10 cellular contexts compared by ENCODE assay signal in genomic region chr5:56233230-56233629, GRCh38. TPM values are rescaled to one million over a fixed set of nuclear protein-coding genes. Genes with fewer than 3 reads are reported as not detected.
A peak's percentile ranks its signal among the peaks of the same experiment; 100 is the strongest.
DNase-seq lines count a peak whose midpoint lies in the region; ATAC-seq and TF ChIP-seq lines count a peak whose summit lies in the region.
"Had no signal": no experiment of that assay in that cellular context is flagged by ENCODE, and none has a peak within 500 bp of the region (broad histone marks: within the 10 kb centered on the region; RNA-seq: fewer than 3 reads in every experiment).

ANKRD55 (minus strand) TSS chr5:56233330; CDS start chr5:56232913, 417 bp downstream.

- no peaks in the 10 kb centered on the region for H3K9me3 ChIP-seq in trophoblast cell (ENCODE audit: insufficient read depth, low read depth, low read length)

- no peaks in the 10 kb centered on the region for H3K4me1 ChIP-seq in trophoblast cell (ENCODE audit: control insufficient read depth in 1 of 2, insufficient read depth in 2 of 2, low read length in 2 of 2)
- H3K4me1 ChIP-seq: BLaER1 had no signal

- no peak within 1 kb of the TSS for H3K9ac ChIP-seq in trophoblast cell (ENCODE audit: low read length)
- H3K9ac ChIP-seq: BLaER1 had no signal

- H2AFZ ChIP-seq in trophoblast cell (ENCODE audit: insufficient read depth, low read length, poor library complexity): no peak within 1 kb of the TSS

- H3K18ac ChIP-seq in trophoblast cell (ENCODE audit: low read length): no peak within 1 kb of the TSS

- no peak within 1 kb of the TSS for H4K91ac ChIP-seq in trophoblast cell (ENCODE audit: low read depth, low read length)

- no CpG with 5 or more reads among the region's 8 CpGs for WGBS in trophoblast cell (ENCODE audit: extremely low coverage, insufficient coverage, insufficient read length)

- H3K79me1 ChIP-seq in trophoblast cell (ENCODE audit: low read length): no peaks in the 10 kb centered on the region

- H3K14ac ChIP-seq in trophoblast cell (ENCODE audit: low read length): no peak within 1 kb of the TSS

- H3K4ac ChIP-seq in trophoblast cell (ENCODE audit: low read depth, low read length): no peak within 1 kb of the TSS

- no peak within 1 kb of the TSS for H3K4me3 ChIP-seq in trophoblast cell (ENCODE audit: low read depth, low read length)
- H3K4me3 ChIP-seq: BLaER1 had no signal

- H3K79me2 ChIP-seq in trophoblast cell (ENCODE audit: control insufficient read depth, insufficient read depth, low read length, poor library complexity): no peaks in the 10 kb centered on the region

- no peak within 1 kb of the TSS for H2AK5ac ChIP-seq in trophoblast cell (ENCODE audit: low read length)

- no peaks in the 10 kb centered on the region for H3K27me3 ChIP-seq in trophoblast cell (ENCODE audit: insufficient read depth, low read length)
- H3K27me3 ChIP-seq: BLaER1 had no signal

- H4K8ac ChIP-seq in trophoblast cell (ENCODE audit: low read depth, low read length): no peak within 1 kb of the TSS

- no peak within 1 kb of the TSS for H3K23ac ChIP-seq in trophoblast cell (ENCODE audit: low read length)

- peak; percentile 45 for DNase-seq in DMS153 (lab: John Stamatoyannopoulos, UW)
- DNase-seq in NCI-H187 treated with DMSO at 0.1 percent for 48 hours (lab: John Stamatoyannopoulos, UW): peak; percentile 13
- peak; percentile 75 for DNase-seq in left kidney (ENCODE audit: low read depth, low spot score)
- DNase-seq in trophoblast cell: no peak
- DNase-seq: SW 1271 had no signal

- no peak within 1 kb of the TSS for H3K27ac ChIP-seq in trophoblast cell (ENCODE audit: low read depth, low read length)
- H3K27ac ChIP-seq: BLaER1 had no signal

- H3K4me2 ChIP-seq in trophoblast cell (ENCODE audit: low read length): no peak within 1 kb of the TSS
- H3K4me2 ChIP-seq: BLaER1 had no signal

- ATAC-seq in SK-N-SH treated with all-trans-retinoic acid at 6 μM for 48 hours: peak; percentile 67; the same call in 2 of the 3 replicates
- ATAC-seq in HG02798 (IDR thresholded peaks at IDR 0.05; ENCODE audit: poor library complexity, unreplicated experiment): no peak
- no peak for ATAC-seq in HG02884 (IDR thresholded peaks at IDR 0.05; ENCODE audit: unreplicated experiment)
- no peak for ATAC-seq in GM19467 (IDR thresholded peaks at IDR 0.05; ENCODE audit: unreplicated experiment)

- no peaks in the 10 kb centered on the region for H3K36me3 ChIP-seq in trophoblast cell (ENCODE audit: control insufficient read depth in 1 of 2, insufficient read depth in 2 of 2, low read length in 2 of 2)
- H3K36me3 ChIP-seq: BLaER1 had no signal

- H2BK120ac ChIP-seq in trophoblast cell (ENCODE audit: insufficient read depth, low read length, poor library complexity): no peak within 1 kb of the TSS

- no peak within 1 kb of the TSS for H2BK5ac ChIP-seq in trophoblast cell (ENCODE audit: low read depth, low read length, poor library complexity)

- H2BK12ac ChIP-seq in trophoblast cell (ENCODE audit: low read length): no peak within 1 kb of the TSS

- no peak within 1 kb of the TSS for H4K12ac ChIP-seq in trophoblast cell (ENCODE audit: low read depth, low read length)

TF ChIP-seq in SK-N-SH treated with all-trans-retinoic acid at 6 μM for 48 hours, 23 proteins besides CTCF, POLR2A, EP300 and RAD21:
- TF ChIP-seq ZFP3 (CRISPR knock-in tag; IDR thresholded peaks at IDR 0.05): no peak
- TF ChIP-seq BACH2 (CRISPR knock-in tag; IDR thresholded peaks at IDR 0.05; ENCODE audit: borderline replicate concordance): no peak
- TF ChIP-seq GLIS3 (CRISPR knock-in tag; IDR thresholded peaks at IDR 0.05): no peak
- no peak for TF ChIP-seq ZNF8 (CRISPR knock-in tag; IDR thresholded peaks at IDR 0.05)
- no peak for TF ChIP-seq POU6F1 (CRISPR knock-in tag; IDR thresholded peaks at IDR 0.05; ENCODE audit: borderline replicate concordance, low read depth)
- no peak for TF ChIP-seq TSHZ2 (CRISPR knock-in tag; IDR thresholded peaks at IDR 0.05)
- TF ChIP-seq ARNTL (CRISPR knock-in tag; IDR thresholded peaks at IDR 0.05; ENCODE audit: borderline replicate concordance, low read depth): no peak
- TF ChIP-seq CSDC2 (CRISPR knock-in tag; IDR thresholded peaks at IDR 0.05): no peak
- no peak for TF ChIP-seq ZFP30 (CRISPR knock-in tag; IDR thresholded peaks at IDR 0.05)
- no peak for TF ChIP-seq OSR1 (CRISPR knock-in tag; IDR thresholded peaks at IDR 0.05)
- no peak for TF ChIP-seq ZNF565 (CRISPR knock-in tag; conservative IDR thresholded peaks at IDR 0.05; ENCODE audit: low read depth)
- TF ChIP-seq ZC3H10 (CRISPR knock-in tag; IDR thresholded peaks at IDR 0.05): no peak
- TF ChIP-seq ISL1 (CRISPR knock-in tag; IDR thresholded peaks at IDR 0.05): no peak
TF ChIP-seq in SK-N-SH treated with all-trans-retinoic acid at 6 μM for 48 hours: peak in this region for 0.

RNA-seq across cellular contexts. Expression of gene ANKRD55, which starts in this region (rescaled TPM):
- 0.89 and 1.0 TPM in 2 replicates for polyA plus RNA-seq in trophoblast cell (2013)

Comparison
In these comparisons a context has a peak if more than half of its experiments do, and no peak if none do; other contexts are left out.
1. DNase-seq: peak in DMS153 (single experiment), NCI-H187 treated with DMSO at 0.1 percent for 48 hours (single experiment) and left kidney (single experiment); none in trophoblast cell (0 of 2).